ENCODE assay signal across 26 cellular contexts in the genomic region with DNA sequence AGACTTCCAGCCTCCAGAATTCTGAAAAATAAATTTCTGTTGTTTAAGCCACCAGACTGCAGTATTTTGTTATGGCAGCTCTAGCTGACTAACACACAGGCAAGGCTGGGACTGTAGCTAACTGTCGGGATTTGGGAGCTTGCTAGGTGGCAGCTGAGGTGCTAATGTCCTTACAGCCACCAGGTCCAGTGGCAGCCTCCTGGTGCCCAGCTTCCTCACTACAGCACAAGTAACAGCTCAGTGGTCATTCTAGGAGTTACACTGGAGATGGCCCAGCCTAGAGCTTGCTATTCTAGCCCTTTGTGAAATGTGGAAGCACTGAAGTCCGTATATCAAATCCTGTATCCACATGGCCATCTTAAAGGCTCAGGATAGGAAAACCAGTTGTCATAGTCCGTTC. TPM values are rescaled to one million over a fixed set of nuclear protein-coding genes. Genes with fewer than 3 reads are reported as not detected.
DNase-seq lines count a peak whose midpoint lies in the region; ATAC-seq and TF ChIP-seq lines count a peak whose summit lies in the region.
"Had no signal": no experiment of that assay in that cellular context is flagged by ENCODE, and none has a peak within 500 bp of the region (broad histone marks: within the 10 kb centered on the region; RNA-seq: fewer than 3 reads in every experiment).

No MANE protein-coding gene starts in this region.

- DNase-seq in HCT116 (ENCODE audit: low read depth, low spot score) (peak; percentile 29), Panc1 (ENCODE audit: low read depth, low spot score) (no peak), chondrocyte (ENCODE audit: low spot score) (no peak), neural progenitor cell (ENCODE audit: low spot score) (peak; percentile 21), osteocyte (ENCODE audit: extremely low spot score, unreplicated experiment) (no peak), psoas muscle (no peak), NCI-H510A (lab: John Stamatoyannopoulos, UW) (no peak)
- DNase-seq: activated CD4-positive, alpha-beta T cell treated with anti-CD3 and anti-CD28 coated beads, Interleukin-2, amount 50 U/mL, for 4 hours; activated CD8-positive, alpha-beta memory T cell treated with anti-CD3 and anti-CD28 coated beads, Interleukin-2, amount 50 U/mL, for 4 hours; CD4-positive, alpha-beta T cell; DMS79 treated with DMSO at 0.1 percent for 48 hours; effector memory CD4-positive, alpha-beta T cell; NCI-H1092 treated with DMSO at 0.1 percent for 48 hours; NCI-H524; nucleus accumbens; retina; SHP77 treated with DMSO at 0.1 percent for 48 hours; spleen; stimulated activated CD4-positive, alpha-beta T cell treated with anti-CD3 and anti-CD28 coated beads, Interleukin-4, amount 100 ng/mL, for 1 hour; stimulated activated naive CD4-positive, alpha-beta T cell treated with Interleukin-2 at 50 U/mL for 16 hours; T-helper 2 cell had no signal

- H3K9me2 ChIP-seq in HCT116 (ENCODE audit: insufficient read depth), result no peaks in the 10 kb centered on the region

- CTCF ChIA-PET in HCT116 (lab: Charles Lee), result interaction anchor here (0.7 to 1.7 kb wide), 3 partner anchors 17 to 390 kb away, joined by 3 to 10 read pairs (median 4); no protein-coding TSS in a partner anchor
- CTCF ChIA-PET in Panc1 (lab: Charles Lee), result interaction anchor here (1.6 kb wide), 1 partner anchor 47 kb away, joined by 15 read pairs; no protein-coding TSS in a partner anchor

- H3F3A ChIP-seq in neural progenitor cell (ENCODE audit: low read depth), result peaks cover under 1% of the 10 kb centered on the region

- no peaks in the 10 kb centered on the region for H3K79me2 ChIP-seq in HCT116 (ENCODE audit: insufficient read depth, low read length)
- H3K79me2 ChIP-seq in neural progenitor cell (ENCODE audit: low read depth), result no peaks in the 10 kb centered on the region

- intact Hi-C loops in HCT116 (cut with micrococcal nuclease), result no loop called here
- intact Hi-C loops in Panc1 (cut with micrococcal nuclease; ENCODE audit: unreplicated experiment), result loop anchor here (10.0 kb wide), 1 partner anchor 401 kb away; no protein-coding TSS in a partner anchor
- intact Hi-C loops in psoas muscle (cut with DNase I), result no loop called here

- H3K4me2 ChIP-seq in HCT116 (ENCODE audit: low read length), result no peak overlapping the region
- H3K4me2 ChIP-seq in neural progenitor cell, result no peak overlapping the region

- in situ Hi-C loops in Panc1 (cut with HindIII; ENCODE audit: low pct_unique_long_range_greater_than_20kb, low sequenced_read_pairs), result no loop called here

- H3K4me3 Mint-ChIP-seq in chondrocyte (ENCODE audit: unreplicated experiment) (no peak overlapping the region), neural progenitor cell (no peak overlapping the region), osteocyte (ENCODE audit: unreplicated experiment) (no peak overlapping the region)
- H3K4me3 Mint-ChIP-seq: CD4-positive, alpha-beta T cell; memory B cell had no signal

- H3K9me3 ChIP-seq in HCT116 (ENCODE audit: control insufficient read depth in 1 of 2, insufficient read depth in 1 of 2, low read depth in 1 of 2, low read length in 2 of 2), result no peaks in the 10 kb centered on the region
- H3K9me3 ChIP-seq in Panc1 (ENCODE audit: control insufficient read depth, insufficient read depth, low read depth, low read length), result no peaks in the 10 kb centered on the region
- H3K9me3 ChIP-seq in neural progenitor cell (ENCODE audit: low read depth), result no peaks in the 10 kb centered on the region
- H3K9me3 ChIP-seq in psoas muscle, result no peaks in the 10 kb centered on the region
- H3K9me3 ChIP-seq: esophagus muscularis mucosa, spleen, thoracic aorta had no signal

- RAD21 ChIA-PET in HCT116 (lab: Charles Lee; ENCODE audit: low non-redundant PET in 1 of 2, low total read pairs in 2 of 2, uncharacterized antibody in 2 of 2, unreplicated experiment in 2 of 2), result interaction anchor here in 1 of 2 experiments (0.6 to 1.1 kb wide), 2 partner anchors 38 to 89 kb away, joined by 3 to 4 read pairs; no protein-coding TSS in a partner anchor

- H3K27ac ChIP-seq in HCT116 (ENCODE audit: low read depth, low read length), result no peak overlapping the region
- H3K27ac ChIP-seq in Panc1 (ENCODE audit: low read length), result no peak overlapping the region
- H3K27ac ChIP-seq in neural progenitor cell, result no peak overlapping the region
- H3K27ac ChIP-seq in psoas muscle, result no peak overlapping the region
- H3K27ac ChIP-seq: esophagus muscularis mucosa, spleen, thoracic aorta, VCaP had no signal

- WGBS in psoas muscle, 3 donors, result 87 to 93% (median 89%) methylated on average over 3 of the region's 3 CpGs

- no peak overlapping the region for H3K4me3 ChIP-seq in HCT116 (replicated peaks in 1 of 2; ENCODE audit: low read depth in 1 of 2, low read length in 2 of 2)
- H3K4me3 ChIP-seq in Panc1 (ENCODE audit: low read depth in 2 of 2, low read length in 2 of 2), result no peak overlapping the region
- no peak overlapping the region for H3K4me3 ChIP-seq in neural progenitor cell
- no peak overlapping the region for H3K4me3 ChIP-seq in psoas muscle
- H3K4me3 ChIP-seq: esophagus muscularis mucosa, spleen, thoracic aorta had no signal

- TF ChIP-seq CTCF in HCT116 (IDR thresholded peaks at IDR 0.05 in 2 of 3, conservative IDR thresholded peaks at IDR 0.05 in 1 of 3; ENCODE audit: borderline replicate concordance in 1 of 3, insufficient read depth in 1 of 3, low read depth in 2 of 3, low read length in 2 of 3) (peak in 2 of 3 experiments; percentile 42 to 50; a peak in 4 of 6 replicates), Panc1 (IDR thresholded peaks at IDR 0.05) (no peak; the same call in 1 of the 2 replicates), chondrocyte (IDR thresholded peaks at IDR 0.05) (peak; percentile 29), neural progenitor cell (IDR thresholded peaks at IDR 0.05) (peak; percentile 14), osteocyte (IDR thresholded peaks at IDR 0.05) (no peak), psoas muscle (IDR thresholded peaks at IDR 0.05) (no peak)

- H3K4me1 Mint-ChIP-seq in chondrocyte (ENCODE audit: low read depth), result peaks cover 9% of the 10 kb centered on the region
- H3K4me1 Mint-ChIP-seq in neural progenitor cell, result peaks cover 3% of the 10 kb centered on the region
- H3K4me1 Mint-ChIP-seq in osteocyte (ENCODE audit: unreplicated experiment), result peaks cover 9% of the 10 kb centered on the region

- H3K27me3 Mint-ChIP-seq in chondrocyte (ENCODE audit: low read depth) (peaks cover 5% of the 10 kb centered on the region), neural progenitor cell (ENCODE audit: insufficient read depth, low read depth) (peaks cover 6% of the 10 kb centered on the region), osteocyte (ENCODE audit: unreplicated experiment) (peaks cover 4% of the 10 kb centered on the region)

- TF ChIP-seq POLR2A in HCT116 (IDR thresholded peaks at IDR 0.05; ENCODE audit: borderline replicate concordance, extremely low read depth, insufficient read depth, insufficient read length), result no peak

- H4K20me1 ChIP-seq in HCT116 (ENCODE audit: insufficient read depth) (no peaks in the 10 kb centered on the region), neural progenitor cell (ENCODE audit: low read depth) (no peaks in the 10 kb centered on the region)

- H3K36me3 Mint-ChIP-seq in chondrocyte (ENCODE audit: low read depth), result no peaks in the 10 kb centered on the region
- no peaks in the 10 kb centered on the region for H3K36me3 Mint-ChIP-seq in neural progenitor cell
- no peaks in the 10 kb centered on the region for H3K36me3 Mint-ChIP-seq in osteocyte (ENCODE audit: unreplicated experiment)
- H3K36me3 Mint-ChIP-seq: memory B cell had no signal

- no peak overlapping the region for H3K9ac ChIP-seq in HCT116 (ENCODE audit: low read length)
- no peak overlapping the region for H3K9ac ChIP-seq in neural progenitor cell

- H2AFZ ChIP-seq in HCT116 (ENCODE audit: low read depth, low read length, poor library complexity, severe bottlenecking), result no peak overlapping the region
- H2AFZ ChIP-seq in neural progenitor cell (replicated peaks), result no peak overlapping the region

- no peaks in the 10 kb centered on the region for H3K36me3 ChIP-seq in HCT116 (ENCODE audit: control insufficient read depth in 1 of 2, insufficient read depth in 2 of 2, low read length in 2 of 2)
- H3K36me3 ChIP-seq in Panc1 (ENCODE audit: control insufficient read depth, insufficient read depth, low read length), result no peaks in the 10 kb centered on the region; the same call in 1 of the 2 replicates
- H3K36me3 ChIP-seq in neural progenitor cell, result no peaks in the 10 kb centered on the region
- no peaks in the 10 kb centered on the region for H3K36me3 ChIP-seq in psoas muscle (ENCODE audit: insufficient read depth in 1 of 2, low read depth in 1 of 2)
- H3K36me3 ChIP-seq: esophagus muscularis mucosa, spleen, thoracic aorta had no signal

- no peaks in the 10 kb centered on the region for H3K9me3 Mint-ChIP-seq in chondrocyte (ENCODE audit: low read depth)
- peaks cover 2% of the 10 kb centered on the region for H3K9me3 Mint-ChIP-seq in neural progenitor cell
- no peaks in the 10 kb centered on the region for H3K9me3 Mint-ChIP-seq in osteocyte (ENCODE audit: unreplicated experiment)
- H3K9me3 Mint-ChIP-seq: CD4-positive, alpha-beta T cell; memory B cell had no signal

- BruUV-seq in HCT116 (replicated peaks; lab: Mats Ljungman, UMichigan), result no TSS peak
- no TSS peak for BruUV-seq in Panc1 (replicated peaks; lab: Mats Ljungman, UMichigan)

- ATAC-seq in HCT116 (peak; percentile 58), Panc1 (peak; percentile 47), psoas muscle (no peak)

- H3K4me1 ChIP-seq in HCT116 (ENCODE audit: control insufficient read depth in 1 of 2, insufficient read depth in 2 of 2, low read length in 2 of 2) (peaks cover 0 to 9% of the 10 kb centered on the region in 2 experiments; a peak in 2 of 4 replicates), Panc1 (ENCODE audit: control insufficient read depth, insufficient read depth, low read length) (peaks cover 2% of the 10 kb centered on the region; the same call in 1 of the 2 replicates), neural progenitor cell (peaks cover 3% of the 10 kb centered on the region), psoas muscle (no peaks in the 10 kb centered on the region)

- TF ChIP-seq RAD21 in HCT116 (IDR thresholded peaks at IDR 0.05; ENCODE audit: low read depth), result no peak

- no peak overlapping the region for H3K27ac Mint-ChIP-seq in chondrocyte (ENCODE audit: unreplicated experiment)
- no peak overlapping the region for H3K27ac Mint-ChIP-seq in neural progenitor cell
- H3K27ac Mint-ChIP-seq in osteocyte (ENCODE audit: unreplicated experiment), result no peak overlapping the region
- H3K27ac Mint-ChIP-seq: CD4-positive, alpha-beta T cell; memory B cell had no signal

- H3K27me3 ChIP-seq in HCT116 (ENCODE audit: insufficient read depth, low read length) (no peaks in the 10 kb centered on the region), Panc1 (ENCODE audit: control insufficient read depth, insufficient read depth, low read length) (no peaks in the 10 kb centered on the region; the same call in 1 of the 2 replicates), neural progenitor cell (peaks cover 19% of the 10 kb centered on the region), psoas muscle (ENCODE audit: insufficient read depth in 3 of 3, low read length in 2 of 3) (no peaks in the 10 kb centered on the region)
- H3K27me3 ChIP-seq: esophagus muscularis mucosa had no signal

- POLR2A ChIA-PET in HCT116 (lab: Charles Lee), result no interaction called here
- POLR2A ChIA-PET in Panc1 (lab: Charles Lee), result no interaction called here

RNA-seq across cellular contexts. Expression of gene C1orf115, which starts 4.3 kb away (rescaled TPM):
- total RNA-seq in HCT116 (2021; ENCODE audit: unreplicated experiment), result 16.8 TPM
- polyA plus RNA-seq in HCT116 (2012), result 13.1 and 15.0 TPM in 2 replicates
- 3.9 TPM for total RNA-seq in Panc1 (2021; ENCODE audit: unreplicated experiment)
- polyA plus RNA-seq in Panc1 (2012; ENCODE audit: insufficient read length), result 5.5 TPM
- 2.0 to 3.5 TPM (median 3.4 TPM) in 3 replicates for total RNA-seq in chondrocyte
- 6.2 and 6.8 TPM in 2 replicates for total RNA-seq in neural progenitor cell (ENCODE audit: low replicate concordance)
- 5.6 and 5.9 TPM in 2 replicates for total RNA-seq in osteocyte
- total RNA-seq in psoas muscle, result 1 to 10 TPM; 4.7 to 8.9 (median 5.7) TPM
- polyA plus RNA-seq in psoas muscle, result 1 to 10 TPM; 3.8 to 6.1 (median 4.9) TPM
- total RNA-seq: myocyte had no signal

Comparison
In these comparisons a context has a peak if more than half of its experiments do, and no peak if none do; other contexts are left out.
1. ATAC-seq: peak in HCT116 (single experiment) and Panc1 (single experiment); none in psoas muscle (0 of 4).
2. DNase-seq: peak in HCT116 (single experiment) and neural progenitor cell (single experiment); none in Panc1 (single experiment), chondrocyte (single experiment), osteocyte (single experiment), psoas muscle (0 of 2) and NCI-H510A (single experiment).
3. CTCF ChIP-seq: peak in HCT116 (2 of 3), chondrocyte (single experiment) and neural progenitor cell (single experiment); none in Panc1 (single experiment), osteocyte (single experiment) and psoas muscle (single experiment).